Comparison of ENCODE assay signal across 1 cellular context in genomic region chr15:74906450-74907276, GRCh38.
TF ChIP-seq lines count a peak whose summit lies in the region.

A gene with protein sequence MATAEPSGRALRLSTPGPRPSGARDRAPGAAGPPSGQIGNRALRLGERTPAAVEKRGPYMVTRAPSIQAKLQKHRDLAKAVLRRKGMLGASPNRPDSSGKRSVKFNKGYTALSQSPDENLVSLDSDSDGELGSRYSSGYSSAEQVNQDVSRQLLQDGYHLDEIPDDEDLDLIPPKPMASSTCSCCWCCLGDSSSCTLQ (minus strand): TSS chr15:74906851. CDS start chr15:74906800, 51 bp downstream.

TF ChIP-seq in HepG2, 621 proteins besides CTCF, POLR2A, EP300 and RAD21 (continued from another document and continues in another):
- TF ChIP-seq TAF15 (IDR thresholded peaks at IDR 0.05; ENCODE audit: low read depth, low read length, poor library complexity, severe bottlenecking): no peak
- no peak for TF ChIP-seq ZNF672 (CRISPR knock-in tag; IDR thresholded peaks at IDR 0.05)
- no peak for TF ChIP-seq TMF1 (CRISPR knock-in tag; IDR thresholded peaks at IDR 0.05; ENCODE audit: low read depth)
- TF ChIP-seq RERE (CRISPR knock-in tag; IDR thresholded peaks at IDR 0.05; ENCODE audit: low read depth): 0 out of 2 replicates have a peak, but pooled peaks have one; percentile 8
- TF ChIP-seq ADNP (CRISPR knock-in tag; IDR thresholded peaks at IDR 0.05): no peak
- TF ChIP-seq GLI4 (CRISPR knock-in tag; IDR thresholded peaks at IDR 0.05; ENCODE audit: borderline replicate concordance): peak; percentile 69; the same call in 1 of the 2 replicates
- TF ChIP-seq ZNF274 (CRISPR knock-in tag; IDR thresholded peaks at IDR 0.05): peak; percentile 56; the same call in 1 of the 2 replicates
- TF ChIP-seq DPF2 (CRISPR knock-in tag; IDR thresholded peaks at IDR 0.05; ENCODE audit: borderline replicate concordance, low read depth): no peak
- TF ChIP-seq ZNF749 (CRISPR knock-in tag; IDR thresholded peaks at IDR 0.05; ENCODE audit: borderline replicate concordance): peak; percentile 70; the same call in 1 of the 2 replicates
- TF ChIP-seq PAXIP1 (CRISPR knock-in tag; conservative IDR thresholded peaks at IDR 0.05): no peak
- peak; percentile 51 for TF ChIP-seq GATAD1 (CRISPR knock-in tag; IDR thresholded peaks at IDR 0.05)
- TF ChIP-seq TFAP4 (IDR thresholded peaks at IDR 0.05; ENCODE audit: borderline replicate concordance, low read depth): no peak; the same call in 1 of the 2 replicates
- TF ChIP-seq ZNF280D (CRISPR knock-in tag; IDR thresholded peaks at IDR 0.05): no peak
- peak; percentile 30; the same call in 1 of the 2 replicates for TF ChIP-seq PHF21A (CRISPR knock-in tag; IDR thresholded peaks at IDR 0.05)
- TF ChIP-seq, protein P1, sequence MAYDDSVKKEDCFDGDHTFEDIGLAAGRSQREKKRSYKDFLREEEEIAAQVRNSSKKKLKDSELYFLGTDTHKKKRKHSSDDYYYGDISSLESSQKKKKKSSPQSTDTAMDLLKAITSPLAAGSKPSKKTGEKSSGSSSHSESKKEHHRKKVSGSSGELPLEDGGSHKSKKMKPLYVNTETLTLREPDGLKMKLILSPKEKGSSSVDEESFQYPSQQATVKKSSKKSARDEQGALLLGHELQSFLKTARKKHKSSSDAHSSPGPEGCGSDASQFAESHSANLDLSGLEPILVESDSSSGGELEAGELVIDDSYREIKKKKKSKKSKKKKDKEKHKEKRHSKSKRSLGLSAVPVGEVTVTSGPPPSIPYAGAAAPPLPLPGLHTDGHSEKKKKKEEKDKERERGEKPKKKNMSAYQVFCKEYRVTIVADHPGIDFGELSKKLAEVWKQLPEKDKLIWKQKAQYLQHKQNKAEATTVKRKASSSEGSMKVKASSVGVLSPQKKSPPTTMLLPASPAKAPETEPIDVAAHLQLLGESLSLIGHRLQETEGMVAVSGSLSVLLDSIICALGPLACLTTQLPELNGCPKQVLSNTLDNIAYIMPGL (CRISPR knock-in tag; IDR thresholded peaks at IDR 0.05; ENCODE audit: borderline replicate concordance in 1 of 2, low read depth in 1 of 2): peak; percentile 39 to 78
- TF ChIP-seq, protein P2, sequence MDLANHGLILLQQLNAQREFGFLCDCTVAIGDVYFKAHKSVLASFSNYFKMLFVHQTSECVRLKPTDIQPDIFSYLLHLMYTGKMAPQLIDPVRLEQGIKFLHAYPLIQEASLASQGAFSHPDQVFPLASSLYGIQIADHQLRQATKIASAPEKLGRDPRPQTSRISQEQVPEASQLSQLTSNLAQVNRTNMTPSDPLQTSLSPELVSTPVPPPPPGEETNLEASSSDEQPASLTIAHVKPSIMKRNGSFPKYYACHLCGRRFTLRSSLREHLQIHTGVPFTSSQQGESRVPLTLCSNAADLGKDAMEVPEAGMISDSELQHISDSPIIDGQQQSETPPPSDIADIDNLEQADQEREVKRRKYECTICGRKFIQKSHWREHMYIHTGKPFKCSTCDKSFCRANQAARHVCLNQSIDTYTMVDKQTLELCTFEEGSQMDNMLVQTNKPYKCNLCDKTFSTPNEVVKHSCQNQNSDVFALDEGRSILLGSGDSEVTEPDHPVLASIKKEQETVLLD (CRISPR knock-in tag; IDR thresholded peaks at IDR 0.05; ENCODE audit: low read depth): peak; percentile 35; the same call in 1 of the 2 replicates
- peak; percentile 56; the same call in 1 of the 2 replicates for TF ChIP-seq ERF (CRISPR knock-in tag; IDR thresholded peaks at IDR 0.05)
- TF ChIP-seq, protein P3, sequence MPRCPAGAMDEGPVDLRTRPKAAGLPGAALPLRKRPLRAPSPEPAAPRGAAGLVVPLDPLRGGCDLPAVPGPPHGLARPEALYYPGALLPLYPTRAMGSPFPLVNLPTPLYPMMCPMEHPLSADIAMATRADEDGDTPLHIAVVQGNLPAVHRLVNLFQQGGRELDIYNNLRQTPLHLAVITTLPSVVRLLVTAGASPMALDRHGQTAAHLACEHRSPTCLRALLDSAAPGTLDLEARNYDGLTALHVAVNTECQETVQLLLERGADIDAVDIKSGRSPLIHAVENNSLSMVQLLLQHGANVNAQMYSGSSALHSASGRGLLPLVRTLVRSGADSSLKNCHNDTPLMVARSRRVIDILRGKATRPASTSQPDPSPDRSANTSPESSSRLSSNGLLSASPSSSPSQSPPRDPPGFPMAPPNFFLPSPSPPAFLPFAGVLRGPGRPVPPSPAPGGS (CRISPR knock-in tag; IDR thresholded peaks at IDR 0.05): peak; percentile 84; the same call in 1 of the 2 replicates
- TF ChIP-seq MLX (CRISPR knock-in tag; IDR thresholded peaks at IDR 0.05): no peak
- no peak; the same call in 1 of the 2 replicates for TF ChIP-seq MED13 (CRISPR knock-in tag; IDR thresholded peaks at IDR 0.05)
- TF ChIP-seq TP53 (CRISPR knock-in tag; conservative IDR thresholded peaks at IDR 0.05): 0 out of 2 replicates have a peak, but pooled peaks have one; percentile 45
- TF ChIP-seq DRAP1 (CRISPR knock-in tag; IDR thresholded peaks at IDR 0.05): peak; percentile 78
- no peak for TF ChIP-seq GLMP (CRISPR knock-in tag; IDR thresholded peaks at IDR 0.05; ENCODE audit: borderline replicate concordance)
- TF ChIP-seq FOSL2 (CRISPR knock-in tag; IDR thresholded peaks at IDR 0.05): peak; percentile 17; the same call in 1 of the 2 replicates
- no peak for TF ChIP-seq NFE2 (CRISPR knock-in tag; IDR thresholded peaks at IDR 0.05)
- TF ChIP-seq SP1 (IDR thresholded peaks at IDR 0.05): no peak
- peak; percentile 36; the same call in 1 of the 2 replicates for TF ChIP-seq SP1 (CRISPR knock-in tag; IDR thresholded peaks at IDR 0.05)
- TF ChIP-seq ZNF879 (CRISPR knock-in tag; IDR thresholded peaks at IDR 0.05): no peak
- no peak for TF ChIP-seq ZBTB38 (CRISPR knock-in tag; IDR thresholded peaks at IDR 0.05)
- no peak for TF ChIP-seq ZNF333 (CRISPR knock-in tag; IDR thresholded peaks at IDR 0.05; ENCODE audit: borderline replicate concordance)
- peak; percentile 47; the same call in 1 of the 2 replicates for TF ChIP-seq ZFP1 (CRISPR knock-in tag; IDR thresholded peaks at IDR 0.05)
- no peak for TF ChIP-seq NONO (IDR thresholded peaks at IDR 0.05)
- TF ChIP-seq NONO (CRISPR knock-in tag; conservative IDR thresholded peaks at IDR 0.05): peak; percentile 63
- TF ChIP-seq ZNF557 (CRISPR knock-in tag; IDR thresholded peaks at IDR 0.05): no peak
- TF ChIP-seq ZNF235 (CRISPR knock-in tag; IDR thresholded peaks at IDR 0.05; ENCODE audit: borderline replicate concordance): 0 out of 2 replicates have a peak, but pooled peaks have one; percentile 51
- TF ChIP-seq SIX1 (CRISPR knock-in tag; IDR thresholded peaks at IDR 0.05; ENCODE audit: borderline replicate concordance): no peak
- TF ChIP-seq ZBTB3 (CRISPR knock-in tag; IDR thresholded peaks at IDR 0.05; ENCODE audit: borderline replicate concordance, low read depth): no peak
- TF ChIP-seq ASH2L (IDR thresholded peaks at IDR 0.05; ENCODE audit: insufficient read length, low read depth, low read length): peak; percentile 64
- TF ChIP-seq ZFP41 (CRISPR knock-in tag; IDR thresholded peaks at IDR 0.05; ENCODE audit: borderline replicate concordance): no peak
- TF ChIP-seq ZNF777 (CRISPR knock-in tag; IDR thresholded peaks at IDR 0.05): no peak
